ENCODE assay signal across 10 cellular contexts in the genomic region with DNA sequence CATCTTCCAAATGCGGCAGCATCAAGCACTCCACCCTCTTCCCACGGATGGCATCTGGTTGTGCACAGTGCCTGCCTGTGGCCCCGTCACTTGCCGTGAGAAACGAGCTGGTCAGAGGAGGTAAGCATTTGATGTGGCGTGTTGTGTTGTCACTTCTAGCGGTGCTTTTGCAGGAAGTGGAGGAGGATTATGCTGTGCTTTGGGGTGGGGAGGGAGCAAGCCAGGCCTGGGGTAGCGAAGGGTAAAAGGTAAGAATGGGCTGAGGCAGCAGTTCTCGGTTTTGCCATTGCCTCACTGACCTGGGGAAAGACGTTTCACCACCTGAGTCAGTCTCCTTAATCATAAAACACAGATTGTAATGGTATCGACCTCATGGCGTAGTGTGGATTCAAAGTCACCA. TPM values are rescaled to one million over a fixed set of nuclear protein-coding genes. Genes with fewer than 3 reads are reported as not detected.
DNase-seq lines count a peak whose midpoint lies in the region; ATAC-seq and TF ChIP-seq lines count a peak whose summit lies in the region.
"Had no signal": no experiment of that assay in that cellular context is flagged by ENCODE, and none has a peak within 500 bp of the region (broad histone marks: within the 10 kb centered on the region; RNA-seq: fewer than 3 reads in every experiment).

No MANE protein-coding gene starts in this region.

- no peak for TF ChIP-seq POLR2A in IMR-90 (IDR thresholded peaks at IDR 0.05; ENCODE audit: low read depth, low read length)

- H3K4me1 ChIP-seq in IMR-90 (ENCODE audit: control insufficient read depth, insufficient read depth, low read length) (peaks cover 7% of the 10 kb centered on the region; the same call in 1 of the 2 replicates), A673 (ENCODE audit: insufficient read depth, low read length, poor library complexity, severe bottlenecking) (peaks cover 5% of the 10 kb centered on the region)

- H3K23ac ChIP-seq in IMR-90 (ENCODE audit: low read depth, low read length), result no peak overlapping the region

- H4K8ac ChIP-seq in IMR-90 (ENCODE audit: low read depth in 2 of 2, low read length in 2 of 2), result no peak overlapping the region

- no peak overlapping the region for H4K91ac ChIP-seq in IMR-90 (ENCODE audit: insufficient read depth, low read depth, low read length)

- H2BK120ac ChIP-seq in IMR-90 (ENCODE audit: low read depth, low read length), result no peak overlapping the region

- no peaks in the 10 kb centered on the region for H3K27me3 Mint-ChIP-seq in activated CD4-positive, alpha-beta memory T cell treated with anti-CD3 and anti-CD28 coated beads for 36 hours

- BruUV-seq in IMR-90 (replicated peaks; lab: Mats Ljungman, UMichigan), result no TSS peak
- no TSS peak for BruUV-seq in A673 (replicated peaks; lab: Mats Ljungman, UMichigan)

- dilution Hi-C loops in IMR-90 (cut with HindIII; ENCODE audit: low sequenced_read_pairs, unreplicated experiment), result no loop called here

- CTCF ChIA-PET in IMR-90 (lab: Yijun Ruan, JAX) (no interaction called here), A673 (lab: Charles Lee) (interaction anchor here (1.0 kb wide), 1 partner anchor 23 kb away, joined by 3 read pairs; no protein-coding TSS in a partner anchor)
- CTCF ChIA-PET in activated CD4-positive, alpha-beta memory T cell treated with anti-CD3 and anti-CD28 coated beads for 36 hours (lab: Charles Lee), result interaction anchor here (0.8 to 2.6 kb wide), 8 partner anchors 21 to 375 kb away, joined by 3 to 14 read pairs (median 5); a partner anchor contains a TSS

- in situ Hi-C loops in IMR-90 (cut with MboI; ENCODE audit: low sequenced_read_pairs), result loop anchor here (10.0 kb wide), 1 partner anchor 244 kb away; a partner anchor contains a TSS

- H3K9me3 ChIP-seq in IMR-90 (ENCODE audit: control insufficient read depth, insufficient read depth, low read length), result no peaks in the 10 kb centered on the region
- H3K9me3 ChIP-seq in A673 (ENCODE audit: low read depth, low read length, poor library complexity, severe bottlenecking), result no peaks in the 10 kb centered on the region

- peak overlapping the region; percentile 33 for H2AFZ ChIP-seq in IMR-90 (replicated peaks; ENCODE audit: low read length, poor library complexity)

- H3K18ac ChIP-seq in IMR-90 (ENCODE audit: low read depth, low read length), result no peak overlapping the region

- peaks cover 47% of the 10 kb centered on the region for H3K4me1 Mint-ChIP-seq in activated CD4-positive, alpha-beta memory T cell treated with anti-CD3 and anti-CD28 coated beads for 36 hours (ENCODE audit: low read depth)

- H3K79me1 ChIP-seq in IMR-90 (ENCODE audit: low read depth in 1 of 2, low read length in 2 of 2), result peaks cover 12 to 46% of the 10 kb centered on the region in 2 experiments

- no peak overlapping the region for H4K5ac ChIP-seq in IMR-90 (ENCODE audit: low read depth, low read length)

- H3K9me3 Mint-ChIP-seq in activated CD4-positive, alpha-beta memory T cell treated with anti-CD3 and anti-CD28 coated beads for 36 hours, result no peaks in the 10 kb centered on the region

- TF ChIP-seq RAD21 in IMR-90 (IDR thresholded peaks at IDR 0.05; ENCODE audit: low read length), result no peak

- 85% methylated on average over 2 of the region's 12 CpGs; no CpG with 5 or more reads in 1 of the 2 experiments for WGBS in IMR-90 (ENCODE audit: extremely low coverage in 2 of 2, insufficient read length in 1 of 2), 2 experiments

- no peak overlapping the region for H2BK15ac ChIP-seq in IMR-90 (ENCODE audit: low read depth, low read length)

- H3K4me3 Mint-ChIP-seq in activated CD4-positive, alpha-beta memory T cell treated with anti-CD3 and anti-CD28 coated beads for 36 hours, result peak overlapping the region; percentile 2

- no peak overlapping the region for H3K9ac ChIP-seq in IMR-90 (ENCODE audit: low read depth, low read length)

- POLR2A ChIA-PET in IMR-90 (lab: Charles Lee; ENCODE audit: unreplicated experiment) (no interaction called here), A673 (lab: Charles Lee; ENCODE audit: low non-redundant PET) (interaction anchor here (0.5 kb wide), 1 partner anchor 51 kb away, joined by 3 read pairs; no protein-coding TSS in a partner anchor)
- POLR2A ChIA-PET in activated CD4-positive, alpha-beta memory T cell treated with anti-CD3 and anti-CD28 coated beads for 36 hours (lab: Charles Lee), result interaction anchor here (0.7 to 2.1 kb wide), 5 partner anchors 20 to 229 kb away, joined by 3 to 8 read pairs (median 4); no protein-coding TSS in a partner anchor

- H3K4ac ChIP-seq in IMR-90 (ENCODE audit: low read depth, low read length), result no peak overlapping the region

- intact Hi-C loops in IMR-90 (cut with micrococcal nuclease), result loop anchor here (5.0 kb wide), 1 partner anchor 247 kb away; no protein-coding TSS in a partner anchor
- intact Hi-C loops in activated CD4-positive, alpha-beta memory T cell treated with anti-CD3 and anti-CD28 coated beads for 36 hours (cut with micrococcal nuclease), result loop anchor here (1.0 to 5.0 kb wide), 9 partner anchors 92 to 852 kb away; a partner anchor contains a TSS
- intact Hi-C loops in A673 (cut with micrococcal nuclease; ENCODE audit: unreplicated experiment), result loop anchor here (10.0 kb wide), 1 partner anchor 244 kb away; a partner anchor contains a TSS

- H3K9me1 ChIP-seq in IMR-90 (ENCODE audit: insufficient read depth, low read length), result peaks cover 7% of the 10 kb centered on the region; the same call in 1 of the 2 replicates

- no peak overlapping the region for H2AK5ac ChIP-seq in IMR-90 (ENCODE audit: low read depth, low read length)

- no peak overlapping the region for H3K56ac ChIP-seq in IMR-90 (ENCODE audit: extremely low read depth, insufficient read depth, low read length)

- TF ChIP-seq CTCF in IMR-90 (conservative IDR thresholded peaks at IDR 0.05; ENCODE audit: low read depth, low read length), result no peak
- TF ChIP-seq CTCF in A673 (conservative IDR thresholded peaks at IDR 0.05; ENCODE audit: low read depth, low read length), result no peak

- H2BK20ac ChIP-seq in IMR-90 (ENCODE audit: low read depth, low read length), result no peak overlapping the region

- H2BK5ac ChIP-seq in IMR-90 (ENCODE audit: low read depth, low read length, poor library complexity, severe bottlenecking), result no peak overlapping the region

- H3K36me3 ChIP-seq in IMR-90 (ENCODE audit: control insufficient read depth, insufficient read depth, low read length), result peaks cover 45% of the 10 kb centered on the region
- peaks cover 49% of the 10 kb centered on the region for H3K36me3 ChIP-seq in A673 (ENCODE audit: insufficient read depth, low read length, poor library complexity, severe bottlenecking)

- H3K14ac ChIP-seq in IMR-90 (replicated peaks; ENCODE audit: low read depth, low read length), result no peak overlapping the region

- H3K27ac ChIP-seq in IMR-90 (ENCODE audit: insufficient read depth, low read length) (no peak overlapping the region), A673 (ENCODE audit: low read depth, low read length, poor library complexity, severe bottlenecking) (no peak overlapping the region)
- H3K27ac ChIP-seq: WERI-Rb-1 had no signal

- no peak overlapping the region for H2AK9ac ChIP-seq in IMR-90 (replicated peaks; ENCODE audit: low read depth, low read length, poor library complexity)

- H3K27me3 ChIP-seq in IMR-90 (ENCODE audit: control insufficient read depth, insufficient read depth, low read length), result no peaks in the 10 kb centered on the region
- H3K27me3 ChIP-seq in A673 (replicated peaks; ENCODE audit: insufficient read depth, low read depth, low read length, poor library complexity), result no peaks in the 10 kb centered on the region

- peaks cover 27% of the 10 kb centered on the region for H4K20me1 ChIP-seq in IMR-90 (ENCODE audit: insufficient read depth, low read length)

- H3K36me3 Mint-ChIP-seq in activated CD4-positive, alpha-beta memory T cell treated with anti-CD3 and anti-CD28 coated beads for 36 hours, result peaks cover 4% of the 10 kb centered on the region

- ATAC-seq in IMR-90 (ENCODE audit: low read depth) (no peak), HG03521 (IDR thresholded peaks at IDR 0.05; ENCODE audit: unreplicated experiment) (no peak)

- DNase-seq in IMR-90, result no peak
- peak; percentile 91 for DNase-seq in activated CD4-positive, alpha-beta memory T cell treated with anti-CD3 and anti-CD28 coated beads for 36 hours
- peak; percentile 59 for DNase-seq in effector CD4-positive, alpha-beta T cell
- DNase-seq in stimulated activated CD4-positive, alpha-beta T cell treated with anti-CD3 and anti-CD28 coated beads, Interleukin-4, amount 100 ng/mL, for 48 hours (ENCODE audit: low read depth in 2 of 2), result peak; percentile 47 to 66
- DNase-seq in KG1 (lab: John Stamatoyannopoulos, UW), result no peak
- no peak for DNase-seq in midbrain (lab: John Stamatoyannopoulos, UW)
- no peak for DNase-seq in A673 (ENCODE audit: low spot score)
- DNase-seq: WERI-Rb-1 had no signal

- no peak overlapping the region for H3K4me3 ChIP-seq in IMR-90 (ENCODE audit: insufficient read depth, low read depth, low read length)
- H3K4me3 ChIP-seq in A673 (ENCODE audit: low read depth, low read length, poor library complexity, severe bottlenecking), result no peak overlapping the region
- H3K4me3 ChIP-seq: skin epidermis had no signal

- peak overlapping the region; percentile 87 for H3K27ac Mint-ChIP-seq in activated CD4-positive, alpha-beta memory T cell treated with anti-CD3 and anti-CD28 coated beads for 36 hours

- no peak overlapping the region for H3K4me2 ChIP-seq in IMR-90 (ENCODE audit: low read depth, low read length)

RNA-seq across cellular contexts. Expression of a gene that starts 2.3 kb away (rescaled TPM):
- total RNA-seq in IMR-90 (2012; rRNA removed), result 24.2 and 25.0 TPM in 2 replicates
- 34.7 and 36.5 TPM in 2 replicates for polyA plus RNA-seq in IMR-90 (2012; rRNA removed)
- polyA plus RNA-seq in IMR-90 (2012; cell fraction: cytosol; rRNA removed), result 19.9 and 26.6 TPM in 2 replicates
- polyA plus RNA-seq in IMR-90 (2012; cell fraction: nucleus; rRNA removed; ENCODE audit: low replicate concordance), result 182 and 232 TPM in 2 replicates
- total RNA-seq in activated CD4-positive, alpha-beta memory T cell treated with anti-CD3 and anti-CD28 coated beads for 36 hours, result 10 to 100 TPM; 42.8 to 43.2 TPM
- total RNA-seq in A673 (2021), result 39.6 and 41.7 TPM in 2 replicates

RNA-seq across cellular contexts. Expression of a gene that starts 30.7 kb away (rescaled TPM):
- total RNA-seq in IMR-90 (2012; rRNA removed) (16.9 and 17.9 TPM in 2 replicates), A673 (2021) (48.0 and 51.6 TPM in 2 replicates)
- 21.4 and 22.5 TPM in 2 replicates for polyA plus RNA-seq in IMR-90 (2012; rRNA removed)
- 18.6 and 21.7 TPM in 2 replicates for polyA plus RNA-seq in IMR-90 (2012; cell fraction: cytosol; rRNA removed)
- 27.1 and 45.1 TPM in 2 replicates for polyA plus RNA-seq in IMR-90 (2012; cell fraction: nucleus; rRNA removed; ENCODE audit: low replicate concordance)
- total RNA-seq in activated CD4-positive, alpha-beta memory T cell treated with anti-CD3 and anti-CD28 coated beads for 36 hours, result 10 to 100 TPM; 15.7 to 18.6 TPM

RNA-seq across cellular contexts. Expression of a gene that starts 44.9 kb away (rescaled TPM):
- not detected in 2 replicates for total RNA-seq in IMR-90 (2012; rRNA removed)
- not detected in 2 replicates for polyA plus RNA-seq in IMR-90 (2012; rRNA removed)
- not detected in 2 replicates for polyA plus RNA-seq in IMR-90 (2012; cell fraction: cytosol; rRNA removed)
- not detected in 2 replicates for polyA plus RNA-seq in IMR-90 (2012; cell fraction: nucleus; rRNA removed; ENCODE audit: low replicate concordance)
- total RNA-seq in activated CD4-positive, alpha-beta memory T cell treated with anti-CD3 and anti-CD28 coated beads for 36 hours, result not detected
- not detected in 2 replicates for total RNA-seq in A673 (2021)

Comparison
In these comparisons a context has a peak if more than half of its experiments do, and no peak if none do; other contexts are left out.
1. DNase-seq: peak in activated CD4-positive, alpha-beta memory T cell treated with anti-CD3 and anti-CD28 coated beads for 36 hours (single experiment), effector CD4-positive, alpha-beta T cell (single experiment) and stimulated activated CD4-positive, alpha-beta T cell treated with anti-CD3 and anti-CD28 coated beads, Interleukin-4, amount 100 ng/mL, for 48 hours (2 of 2); none in IMR-90 (single experiment), KG1 (single experiment), midbrain (single experiment) and A673 (single experiment).